Comparison of ENCODE assay signal across 22 cellular contexts in the genomic region with DNA sequence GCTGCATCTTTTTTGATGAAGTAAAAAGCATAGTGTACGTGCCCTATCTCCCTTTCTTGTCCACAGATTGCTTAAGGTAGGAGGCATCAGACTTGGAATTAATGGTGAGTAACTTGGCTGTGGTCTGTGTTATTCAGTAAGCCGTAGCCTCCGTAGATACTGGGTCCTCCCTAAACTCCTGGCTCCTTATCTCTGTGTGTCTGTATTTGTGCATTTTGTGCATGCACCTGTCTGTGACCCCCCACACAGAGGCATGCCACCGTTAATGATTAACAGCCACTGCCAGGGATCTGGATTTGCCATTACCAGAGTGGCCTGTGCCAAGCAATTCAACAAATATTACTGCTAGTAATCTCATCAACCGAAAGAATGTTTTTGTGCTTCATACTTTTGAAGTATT. TPM values are rescaled to one million over a fixed set of nuclear protein-coding genes. Genes with fewer than 3 reads are reported as not detected.
DNase-seq lines count a peak whose midpoint lies in the region; TF ChIP-seq lines count a peak whose summit lies in the region.
"Had no signal": no experiment of that assay in that cellular context is flagged by ENCODE, and none has a peak within 500 bp of the region (broad histone marks: within the 10 kb centered on the region; RNA-seq: fewer than 3 reads in every experiment).

No MANE protein-coding gene starts in this region.

- peak overlapping the region; percentile 39 for H3K4me3 Mint-ChIP-seq in progenitor cell of endocrine pancreas (ENCODE audit: low read depth)
- H3K4me3 Mint-ChIP-seq: activated CD8-positive, alpha-beta memory T cell treated with anti-CD3 and anti-CD28 coated beads, Interleukin-2, amount 10 ng/mL, durations not matched to agents 7 days and 5 days; activated naive CD8-positive, alpha-beta T cell treated with anti-CD3 and anti-CD28 coated beads for 36 hours; CD4-positive, alpha-beta memory T cell; H9; naive B cell; T-cell had no signal

- peaks cover 22% of the 10 kb centered on the region for H3K36me3 Mint-ChIP-seq in progenitor cell of endocrine pancreas (ENCODE audit: insufficient read depth)
- H3K36me3 Mint-ChIP-seq: activated naive CD8-positive, alpha-beta T cell treated with anti-CD3 and anti-CD28 coated beads for 36 hours; naive B cell had no signal

- DNase-seq in DMS53 (lab: John Stamatoyannopoulos, UW) (peak; percentile 87), amniotic epithelial cell (ENCODE audit: low read depth) (peak; percentile 42), left kidney (ENCODE audit: low read depth, low spot score) (peak; percentile 77), progenitor cell of endocrine pancreas (ENCODE audit: low spot score, unreplicated experiment) (peak; percentile 59), NCI-H345 treated with DMSO at 0.1 percent for 48 hours (lab: John Stamatoyannopoulos, UW; ENCODE audit: unreplicated experiment) (no peak), Ammon's horn (ENCODE audit: low spot score) (no peak), T1000 (lab: John Stamatoyannopoulos, UW) (no peak), SIG-M5 (lab: John Stamatoyannopoulos, UW) (no peak)
- DNase-seq: activated CD4-positive, alpha-beta T cell treated with anti-CD3 and anti-CD28 coated beads for 4 hours; activated CD8-positive, alpha-beta memory T cell treated with anti-CD3 and anti-CD28 coated beads, Interleukin-2, amount 10 ng/mL, durations not matched to agents 7 days and 5 days; activated naive CD8-positive, alpha-beta T cell treated with anti-CD3 and anti-CD28 coated beads for 36 hours; CD4-positive, alpha-beta memory T cell; H9; MM.1S; naive B cell; NCI-H1436; NCI-H748 treated with DMSO at 0.1 percent for 48 hours; ovary; SHP77 treated with DMSO at 0.1 percent for 48 hours; stimulated activated naive CD4-positive, alpha-beta T cell treated with Interleukin-2 at 50 U/mL for 16 hours; T-cell; tibial artery had no signal

- H3K4me1 Mint-ChIP-seq in progenitor cell of endocrine pancreas (ENCODE audit: low read depth) = peaks cover 32% of the 10 kb centered on the region

- peak overlapping the region; percentile 88 for H3K27ac Mint-ChIP-seq in progenitor cell of endocrine pancreas
- H3K27ac Mint-ChIP-seq: activated CD8-positive, alpha-beta memory T cell treated with anti-CD3 and anti-CD28 coated beads, Interleukin-2, amount 10 ng/mL, durations not matched to agents 7 days and 5 days; activated naive CD8-positive, alpha-beta T cell treated with anti-CD3 and anti-CD28 coated beads for 36 hours; CD4-positive, alpha-beta memory T cell; H9; naive B cell; T-cell had no signal

- TF ChIP-seq CTCF in progenitor cell of endocrine pancreas (IDR thresholded peaks at IDR 0.05; ENCODE audit: unreplicated experiment) = no peak

- peaks cover 8% of the 10 kb centered on the region for H3K27me3 Mint-ChIP-seq in progenitor cell of endocrine pancreas
- H3K27me3 Mint-ChIP-seq: activated CD8-positive, alpha-beta memory T cell treated with anti-CD3 and anti-CD28 coated beads, Interleukin-2, amount 10 ng/mL, durations not matched to agents 7 days and 5 days; CD4-positive, alpha-beta memory T cell; naive B cell; T-cell had no signal

- H3K9me3 Mint-ChIP-seq in progenitor cell of endocrine pancreas (ENCODE audit: low read depth) = no peaks in the 10 kb centered on the region
- H3K9me3 Mint-ChIP-seq: activated naive CD8-positive, alpha-beta T cell treated with anti-CD3 and anti-CD28 coated beads for 36 hours; CD4-positive, alpha-beta memory T cell; H9; naive B cell; T-cell had no signal

RNA-seq across cellular contexts. Expression of a gene that starts 31.9 kb away (rescaled TPM):
- 13.1 and 13.9 TPM in 2 replicates for total RNA-seq in progenitor cell of endocrine pancreas

Comparison
In these comparisons a context has a peak if more than half of its experiments do, and no peak if none do; other contexts are left out.
1. DNase-seq: peak in DMS53 (single experiment), amniotic epithelial cell (single experiment), left kidney (single experiment) and progenitor cell of endocrine pancreas (single experiment); none in NCI-H345 treated with DMSO at 0.1 percent for 48 hours (single experiment), Ammon's horn (single experiment), T1000 (single experiment) and SIG-M5 (single experiment).